In genomic region chr5:74966151-74967050, GRCh38 we compare ENCODE assay signal across 28 cellular contexts.
DNase-seq lines count a peak whose midpoint lies in the region; ATAC-seq and TF ChIP-seq lines count a peak whose summit lies in the region.
"Had no signal": no experiment of that assay in that cellular context is flagged by ENCODE, and none has a peak within 500 bp of the region (broad histone marks: within the 10 kb centered on the region; RNA-seq: fewer than 3 reads in every experiment).

No MANE protein-coding gene starts in this region.

- no peaks in the 10 kb centered on the region for H3K79me2 ChIP-seq in GM23338 (replicated peaks; ENCODE audit: insufficient read depth)

- H3K27me3 ChIP-seq in GM23338 (ENCODE audit: insufficient read depth): no peaks in the 10 kb centered on the region
- H3K27me3 ChIP-seq: breast epithelium had no signal

- H2AFZ ChIP-seq in GM23338: peak overlapping the region; percentile 53; the same call in 1 of the 2 replicates

- peaks cover 3% of the 10 kb centered on the region; the same call in 1 of the 2 replicates for H3K9me2 ChIP-seq in GM23338 (ENCODE audit: insufficient read depth)

- no peak overlapping the region for H3K4me2 ChIP-seq in GM23338

- H3K4me3 ChIP-seq in GM23338: no peak overlapping the region
- H3K4me3 ChIP-seq: breast epithelium, left ventricle myocardium inferior had no signal

- ATAC-seq in GM23338: no peak; the same call in 2 of the 3 replicates
- ATAC-seq: activated CD4-positive, alpha-beta T cell treated with anti-CD3 and anti-CD28 coated beads for 36 hours; activated CD8-positive, alpha-beta T cell treated with anti-CD3 and anti-CD28 coated beads for 36 hours; HCT116; natural killer cell; stimulated activated naive B cell treated with anti-CD40 and anti-IgM and Interleukin-4, amounts not matched to agents 10 μg/mL and 1 μg/mL and 100 μg/mL, for 72 hours had no signal

- H3K4me1 Mint-ChIP-seq in GM23338 (no peaks in the 10 kb centered on the region), mesothelial cell of epicardium (peaks cover 43% of the 10 kb centered on the region)
- H3K4me1 Mint-ChIP-seq: activated CD4-positive, alpha-beta T cell treated with anti-CD3 and anti-CD28 coated beads for 36 hours; CD4-positive, CD25-positive, alpha-beta regulatory T cell; natural killer cell; stimulated activated naive B cell treated with anti-CD40 and anti-IgM and Interleukin-4, amounts not matched to agents 10 μg/mL and 1 μg/mL and 100 μg/mL, for 72 hours had no signal

- H3K4me1 ChIP-seq in GM23338 (ENCODE audit: insufficient read depth): 0 out of 2 replicates have a peak, but pooled peaks cover 4% of the 10 kb centered on the region
- H3K4me1 ChIP-seq: breast epithelium, left ventricle myocardium inferior had no signal

- DNase-seq in GM23338 (ENCODE audit: low spot score): peak; percentile 18
- DNase-seq in astrocyte of the hippocampus (ENCODE audit: low read depth, low spot score): peak; percentile 24
- DNase-seq in mesothelial cell of epicardium (ENCODE audit: low spot score in 2 of 2, unreplicated experiment in 2 of 2): no peak
- no peak for DNase-seq in middle frontal gyrus (ENCODE audit: extremely low spot score, low spot score)
- DNase-seq in substantia nigra (lab: John Stamatoyannopoulos, UW): no peak
- DNase-seq in mesenteric fat pad (ENCODE audit: low spot score): no peak
- no peak for DNase-seq in stimulated activated CD4-positive, alpha-beta T cell treated with anti-CD3 and anti-CD28 coated beads, Interleukin-4, amount 100 ng/mL, for 24 hours
- DNase-seq: activated CD4-positive, alpha-beta T cell treated with anti-CD3 and anti-CD28 coated beads for 36 hours; activated CD8-positive, alpha-beta memory T cell treated with anti-CD3 and anti-CD28 coated beads, Interleukin-2, amount 50 U/mL, for 48 hours; activated CD8-positive, alpha-beta T cell treated with anti-CD3 and anti-CD28 coated beads for 36 hours; activated naive CD4-positive, alpha-beta T cell treated with anti-CD3 and anti-CD28 coated beads, Interleukin-2, amount 50 U/mL, for 16 hours; AML-193; amniotic stem cell; CD4-positive, CD25-positive, alpha-beta regulatory T cell; effector CD4-positive, alpha-beta T cell; left ventricle myocardium inferior; natural killer cell; NCI-H1436 treated with DMSO at 0.1 percent for 48 hours; NCI-H2081 treated with DMSO at 0.1 percent for 48 hours; NCI-H345; NCI-H69; SIG-M5; stimulated activated naive B cell treated with anti-CD40 and anti-IgM and Interleukin-4, amounts not matched to agents 10 μg/mL and 1 μg/mL and 100 μg/mL, for 72 hours had no signal

- no peaks in the 10 kb centered on the region for H3K9me3 Mint-ChIP-seq in GM23338
- peaks cover 7% of the 10 kb centered on the region for H3K9me3 Mint-ChIP-seq in mesothelial cell of epicardium
- H3K9me3 Mint-ChIP-seq: activated CD8-positive, alpha-beta T cell treated with anti-CD3 and anti-CD28 coated beads for 36 hours; activated T-helper 2 cell treated with anti-CD3 and anti-CD28 coated beads, Interferon-gamma antibody, Interleukin-2, Interleukin-4, amounts not matched to agents 10 μg/mL and 5 μg/mL and 100 μg/mL, durations not matched to agents 14 hours and 24 hours and 36 hours; natural killer cell; stimulated activated naive B cell treated with anti-CD40 and anti-IgM and Interleukin-4, amounts not matched to agents 10 μg/mL and 1 μg/mL and 100 μg/mL, for 72 hours had no signal

- no peaks in the 10 kb centered on the region for H3K36me3 ChIP-seq in GM23338 (ENCODE audit: insufficient read depth)
- H3K36me3 ChIP-seq: breast epithelium, left ventricle myocardium inferior had no signal

- H4K20me1 ChIP-seq in GM23338 (replicated peaks; ENCODE audit: insufficient read depth): no peaks in the 10 kb centered on the region

- H3K27ac Mint-ChIP-seq in GM23338 (no peak overlapping the region), mesothelial cell of epicardium (peak overlapping the region; percentile 74)
- H3K27ac Mint-ChIP-seq: activated CD4-positive, alpha-beta T cell treated with anti-CD3 and anti-CD28 coated beads for 36 hours; activated CD8-positive, alpha-beta T cell treated with anti-CD3 and anti-CD28 coated beads for 36 hours; activated T-helper 2 cell treated with anti-CD3 and anti-CD28 coated beads, Interferon-gamma antibody, Interleukin-2, Interleukin-4, amounts not matched to agents 10 μg/mL and 5 μg/mL and 100 μg/mL, durations not matched to agents 14 hours and 24 hours and 36 hours; natural killer cell; stimulated activated naive B cell treated with anti-CD40 and anti-IgM and Interleukin-4, amounts not matched to agents 10 μg/mL and 1 μg/mL and 100 μg/mL, for 72 hours; T-helper 2 cell treated with Interferon-gamma antibody and Interleukin-4, amounts not matched to agents 5 μg/mL and 100 μg/mL, for 36 hours had no signal

- H3F3A ChIP-seq in GM23338 (replicated peaks; ENCODE audit: low read depth): no peaks in the 10 kb centered on the region

- H3K4me3 Mint-ChIP-seq in GM23338 (no peak overlapping the region), mesothelial cell of epicardium (no peak overlapping the region)
- H3K4me3 Mint-ChIP-seq: activated CD4-positive, alpha-beta T cell treated with anti-CD3 and anti-CD28 coated beads for 36 hours; activated CD8-positive, alpha-beta T cell treated with anti-CD3 and anti-CD28 coated beads for 36 hours; CD4-positive, CD25-positive, alpha-beta regulatory T cell; natural killer cell; stimulated activated naive B cell treated with anti-CD40 and anti-IgM and Interleukin-4, amounts not matched to agents 10 μg/mL and 1 μg/mL and 100 μg/mL, for 72 hours; T-helper 2 cell treated with Interferon-gamma antibody and Interleukin-4, amounts not matched to agents 5 μg/mL and 100 μg/mL, for 36 hours had no signal

- TF ChIP-seq CTCF in 22Rv1 (IDR thresholded peaks at IDR 0.05) (no peak), GM23338 (conservative IDR thresholded peaks at IDR 0.05; ENCODE audit: low read depth in 2 of 2) (0 out of 4 replicates have a peak, but pooled peaks of 1 of the 2 experiments have one; percentile 5), mesothelial cell of epicardium (IDR thresholded peaks at IDR 0.05; ENCODE audit: unreplicated experiment) (no peak)

- H3K27ac ChIP-seq in 22Rv1 (peak overlapping the region; percentile 39), GM23338 (ENCODE audit: low read depth) (no peak overlapping the region), substantia nigra (ENCODE audit: low read depth, low read length, poor library complexity, severe bottlenecking) (no peak overlapping the region)
- H3K27ac ChIP-seq: breast epithelium, left ventricle myocardium inferior had no signal

- H3K36me3 Mint-ChIP-seq in GM23338 (ENCODE audit: low read depth): no peaks in the 10 kb centered on the region
- no peaks in the 10 kb centered on the region for H3K36me3 Mint-ChIP-seq in mesothelial cell of epicardium
- H3K36me3 Mint-ChIP-seq: CD4-positive, CD25-positive, alpha-beta regulatory T cell; natural killer cell; stimulated activated naive B cell treated with anti-CD40 and anti-IgM and Interleukin-4, amounts not matched to agents 10 μg/mL and 1 μg/mL and 100 μg/mL, for 72 hours had no signal

- H3K27me3 Mint-ChIP-seq in GM23338 (ENCODE audit: insufficient read depth, low read depth, poor library complexity) (no peaks in the 10 kb centered on the region), mesothelial cell of epicardium (ENCODE audit: low read depth) (no peaks in the 10 kb centered on the region)

TF ChIP-seq in GM23338, 12 proteins besides CTCF, POLR2A, EP300 and RAD21 (continues in another document):
- TF ChIP-seq CREB1 (CRISPR knock-in tag; IDR thresholded peaks at IDR 0.05; ENCODE audit: low read depth): no peak

Comparison
In these comparisons a context has a peak if more than half of its experiments do, and no peak if none do; other contexts are left out.
1. DNase-seq: peak in GM23338 (single experiment) and astrocyte of the hippocampus (single experiment); none in mesothelial cell of epicardium (0 of 2), middle frontal gyrus (single experiment), substantia nigra (0 of 49), mesenteric fat pad (single experiment) and stimulated activated CD4-positive, alpha-beta T cell treated with anti-CD3 and anti-CD28 coated beads, Interleukin-4, amount 100 ng/mL, for 24 hours (single experiment).